In genomic region chr14:101961011-101961721, GRCh38 we compare ENCODE assay signal across 8 cellular contexts. TPM values are rescaled to one million over a fixed set of nuclear protein-coding genes. Genes with fewer than 3 reads are reported as not detected.
A peak's percentile ranks its signal among the peaks of the same experiment; 100 is the strongest.
DNase-seq lines count a peak whose midpoint lies in the region; ATAC-seq and TF ChIP-seq lines count a peak whose summit lies in the region.

No MANE protein-coding gene starts in this region.

- H3K27me3 ChIP-seq in neutrophil: no peaks in the 10 kb centered on the region
- no peaks in the 10 kb centered on the region for H3K27me3 ChIP-seq in suprapubic skin

- H3K9me3 ChIP-seq in neutrophil (no peaks in the 10 kb centered on the region), suprapubic skin (no peaks in the 10 kb centered on the region)

- H3K27ac ChIP-seq in neutrophil (no peak overlapping the region), suprapubic skin (no peak overlapping the region)

- TF ChIP-seq EP300 in suprapubic skin (IDR thresholded peaks at IDR 0.05): no peak

- TF ChIP-seq POLR2A in suprapubic skin (IDR thresholded peaks at IDR 0.05): no peak
- TF ChIP-seq POLR2A in GM18505 (IDR thresholded peaks at IDR 0.05; ENCODE audit: borderline replicate concordance, extremely low read depth, insufficient read depth, insufficient read length): no peak

- peak; percentile 90 for TF ChIP-seq CTCF in fibroblast of villous mesenchyme (IDR thresholded peaks at IDR 0.05; ENCODE audit: insufficient read depth, low read depth, low read length)
- peak; percentile 78 for TF ChIP-seq CTCF in neutrophil (IDR thresholded peaks at IDR 0.05)
- peak; percentile 74 to 84 for TF ChIP-seq CTCF in suprapubic skin (IDR thresholded peaks at IDR 0.05)

- H3K36me3 ChIP-seq in neutrophil (no peaks in the 10 kb centered on the region), suprapubic skin (peaks cover 2% of the 10 kb centered on the region)

- ATAC-seq in GM18505 (IDR thresholded peaks at IDR 0.05; ENCODE audit: unreplicated experiment): no peak

- H3K4me1 ChIP-seq in neutrophil (ENCODE audit: control insufficient read depth in 1 of 2, insufficient read depth in 1 of 2, low read depth in 1 of 2, low read length in 1 of 2) (peaks cover 12 to 18% of the 10 kb centered on the region in 2 experiments), suprapubic skin (peaks cover 19% of the 10 kb centered on the region)

- H3K4me3 ChIP-seq in fibroblast of villous mesenchyme (ENCODE audit: low read depth, low read length) (no peak overlapping the region), neutrophil (ENCODE audit: low read depth in 1 of 2, low read length in 1 of 2) (no peak overlapping the region), suprapubic skin (no peak overlapping the region)

- DNase-seq in Daoy (ENCODE audit: low read depth): peak; percentile 91
- DNase-seq in MV-4-11 (lab: John Stamatoyannopoulos, UW): peak; percentile 74
- DNase-seq in SIG-M5 treated with dmso at 0.1 percent for 504 hours (lab: John Stamatoyannopoulos, UW; ENCODE audit: unreplicated experiment): peak; percentile 77
- DNase-seq in activated T-helper 9 cell treated with anti-CD3 and anti-CD28 coated beads, Interleukin-2, amount 50 U/mL, for 16 hours (ENCODE audit: low read depth): peak; percentile 63
- DNase-seq in fibroblast of villous mesenchyme (ENCODE audit: low read depth): peak; percentile 77
- peak in 1 of 2 donors; percentile 85 for DNase-seq in suprapubic skin (ENCODE audit: low spot score in 2 of 2)

- WGBS in suprapubic skin: 30% methylated on average over 17 of the region's 19 CpGs

RNA-seq across cellular contexts. Expression of gene DYNC1H1, which starts 3.2 kb away (rescaled TPM):
- total RNA-seq in Daoy (2014; rRNA removed; shearing (Covaris generic)): 219 and 264 TPM in 2 replicates
- total RNA-seq in fibroblast of villous mesenchyme: 336 and 518 TPM in 2 replicates
- 100 to 1,000 TPM; 556 to 753 (median 634) TPM for total RNA-seq in suprapubic skin
